Comparison of ENCODE assay signal across 1 cellular context in the genomic region with DNA sequence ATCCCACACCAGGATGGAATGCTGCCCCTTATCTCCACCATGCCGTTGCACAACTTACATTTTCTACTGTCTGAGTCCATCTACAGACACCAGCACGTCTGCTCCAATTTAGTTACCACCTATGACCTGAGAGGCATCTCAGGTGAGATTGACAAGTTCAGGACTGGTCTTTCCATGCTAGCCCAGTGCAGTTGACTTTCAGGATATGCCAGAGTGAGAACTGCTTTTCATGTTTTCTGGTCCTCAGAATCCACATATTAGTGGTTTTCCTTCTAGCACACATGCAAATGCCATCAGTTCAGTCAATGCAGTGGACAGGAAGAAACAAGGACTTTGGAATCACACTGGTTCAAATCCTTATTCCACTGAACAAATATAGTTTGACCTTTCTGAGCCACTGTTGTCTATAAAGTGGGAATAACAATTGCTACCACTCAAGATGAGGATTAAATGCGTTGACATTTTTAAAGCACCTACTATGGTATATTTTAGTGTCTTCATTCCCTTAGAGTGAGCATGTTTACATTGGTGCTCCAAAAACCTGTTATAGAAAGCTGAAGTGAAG.
A peak's percentile ranks its signal among the peaks of the same experiment; 100 is the strongest.
TF ChIP-seq lines count a peak whose summit lies in the region.

No MANE protein-coding gene starts in this region.

TF ChIP-seq in HepG2, 621 proteins besides CTCF, POLR2A, EP300 and RAD21 (continued from another document and continues in another):
- TF ChIP-seq, protein P1, sequence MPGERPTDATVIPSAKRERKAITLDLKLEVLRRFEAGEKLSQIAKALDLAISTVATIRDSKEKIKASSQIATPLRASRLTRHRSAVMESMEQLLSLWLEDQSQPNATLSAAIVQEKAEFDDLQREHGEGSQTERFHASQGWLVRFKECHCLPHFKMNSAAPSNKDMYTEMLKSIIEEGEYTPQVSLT (CRISPR knock-in tag; IDR thresholded peaks at IDR 0.05; ENCODE audit: borderline replicate concordance, low read depth) = no peak
- TF ChIP-seq, protein P2, sequence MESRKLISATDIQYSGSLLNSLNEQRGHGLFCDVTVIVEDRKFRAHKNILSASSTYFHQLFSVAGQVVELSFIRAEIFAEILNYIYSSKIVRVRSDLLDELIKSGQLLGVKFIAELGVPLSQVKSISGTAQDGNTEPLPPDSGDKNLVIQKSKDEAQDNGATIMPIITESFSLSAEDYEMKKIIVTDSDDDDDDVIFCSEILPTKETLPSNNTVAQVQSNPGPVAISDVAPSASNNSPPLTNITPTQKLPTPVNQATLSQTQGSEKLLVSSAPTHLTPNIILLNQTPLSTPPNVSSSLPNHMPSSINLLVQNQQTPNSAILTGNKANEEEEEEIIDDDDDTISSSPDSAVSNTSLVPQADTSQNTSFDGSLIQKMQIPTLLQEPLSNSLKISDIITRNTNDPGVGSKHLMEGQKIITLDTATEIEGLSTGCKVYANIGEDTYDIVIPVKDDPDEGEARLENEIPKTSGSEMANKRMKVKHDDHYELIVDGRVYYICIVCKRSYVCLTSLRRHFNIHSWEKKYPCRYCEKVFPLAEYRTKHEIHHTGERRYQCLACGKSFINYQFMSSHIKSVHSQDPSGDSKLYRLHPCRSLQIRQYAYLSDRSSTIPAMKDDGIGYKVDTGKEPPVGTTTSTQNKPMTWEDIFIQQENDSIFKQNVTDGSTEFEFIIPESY (CRISPR knock-in tag; IDR thresholded peaks at IDR 0.05) = no peak
- TF ChIP-seq ZNF30 (CRISPR knock-in tag; IDR thresholded peaks at IDR 0.05) = no peak
- TF ChIP-seq NR2F1 (CRISPR knock-in tag; IDR thresholded peaks at IDR 0.05) = peak; percentile 46 to 78; a peak in 3 of 4 replicates
- TF ChIP-seq FOXA3 (CRISPR knock-in tag; IDR thresholded peaks at IDR 0.05) = peak; percentile 70
- peak; percentile 81; the same call in 1 of the 2 replicates for TF ChIP-seq ZBTB20 (CRISPR knock-in tag; IDR thresholded peaks at IDR 0.05; ENCODE audit: borderline replicate concordance, low read depth)
- TF ChIP-seq, protein P3, sequence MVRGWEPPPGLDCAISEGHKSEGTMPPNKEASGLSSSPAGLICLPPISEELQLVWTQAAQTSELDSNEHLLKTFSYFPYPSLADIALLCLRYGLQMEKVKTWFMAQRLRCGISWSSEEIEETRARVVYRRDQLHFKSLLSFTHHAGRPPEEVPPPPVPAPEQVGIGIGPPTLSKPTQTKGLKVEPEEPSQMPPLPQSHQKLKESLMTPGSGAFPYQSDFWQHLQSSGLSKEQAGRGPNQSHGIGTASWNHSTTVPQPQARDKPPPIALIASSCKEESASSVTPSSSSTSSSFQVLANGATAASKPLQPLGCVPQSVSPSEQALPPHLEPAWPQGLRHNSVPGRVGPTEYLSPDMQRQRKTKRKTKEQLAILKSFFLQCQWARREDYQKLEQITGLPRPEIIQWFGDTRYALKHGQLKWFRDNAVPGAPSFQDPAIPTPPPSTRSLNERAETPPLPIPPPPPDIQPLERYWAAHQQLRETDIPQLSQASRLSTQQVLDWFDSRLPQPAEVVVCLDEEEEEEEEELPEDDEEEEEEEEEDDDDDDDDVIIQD (CRISPR knock-in tag; IDR thresholded peaks at IDR 0.05; ENCODE audit: low read depth) = peak; percentile 60; the same call in 1 of the 2 replicates
- no peak for TF ChIP-seq ZNF674 (CRISPR knock-in tag; IDR thresholded peaks at IDR 0.05; ENCODE audit: low read depth)
- TF ChIP-seq, protein P4, sequence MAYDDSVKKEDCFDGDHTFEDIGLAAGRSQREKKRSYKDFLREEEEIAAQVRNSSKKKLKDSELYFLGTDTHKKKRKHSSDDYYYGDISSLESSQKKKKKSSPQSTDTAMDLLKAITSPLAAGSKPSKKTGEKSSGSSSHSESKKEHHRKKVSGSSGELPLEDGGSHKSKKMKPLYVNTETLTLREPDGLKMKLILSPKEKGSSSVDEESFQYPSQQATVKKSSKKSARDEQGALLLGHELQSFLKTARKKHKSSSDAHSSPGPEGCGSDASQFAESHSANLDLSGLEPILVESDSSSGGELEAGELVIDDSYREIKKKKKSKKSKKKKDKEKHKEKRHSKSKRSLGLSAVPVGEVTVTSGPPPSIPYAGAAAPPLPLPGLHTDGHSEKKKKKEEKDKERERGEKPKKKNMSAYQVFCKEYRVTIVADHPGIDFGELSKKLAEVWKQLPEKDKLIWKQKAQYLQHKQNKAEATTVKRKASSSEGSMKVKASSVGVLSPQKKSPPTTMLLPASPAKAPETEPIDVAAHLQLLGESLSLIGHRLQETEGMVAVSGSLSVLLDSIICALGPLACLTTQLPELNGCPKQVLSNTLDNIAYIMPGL (CRISPR knock-in tag; IDR thresholded peaks at IDR 0.05; ENCODE audit: borderline replicate concordance in 1 of 2, low read depth in 1 of 2) = no peak
- no peak for TF ChIP-seq ATF7-NPFF (CRISPR knock-in tag; IDR thresholded peaks at IDR 0.05; ENCODE audit: low read depth)
- TF ChIP-seq SOX6 (IDR thresholded peaks at IDR 0.05) = no peak
- peak; percentile 87 for TF ChIP-seq SOX6 (CRISPR knock-in tag; IDR thresholded peaks at IDR 0.05)
- TF ChIP-seq ELF1 (CRISPR knock-in tag; IDR thresholded peaks at IDR 0.05) = no peak
- peak; percentile 61; the same call in 1 of the 2 replicates for TF ChIP-seq ZKSCAN8 (CRISPR knock-in tag; IDR thresholded peaks at IDR 0.05; ENCODE audit: borderline replicate concordance)
- TF ChIP-seq SUZ12 (IDR thresholded peaks at IDR 0.05; ENCODE audit: low read depth, low read length) = no peak
- 0 out of 2 replicates have a peak, but pooled peaks have one; percentile 19 for TF ChIP-seq GFI1 (CRISPR knock-in tag; IDR thresholded peaks at IDR 0.05; ENCODE audit: borderline replicate concordance)
- peak; percentile 12; the same call in 1 of the 2 replicates for TF ChIP-seq FOXJ3 (CRISPR knock-in tag; IDR thresholded peaks at IDR 0.05; ENCODE audit: borderline replicate concordance)
- 0 out of 2 replicates have a peak, but pooled peaks have one; percentile 67 for TF ChIP-seq DPF2 (CRISPR knock-in tag; IDR thresholded peaks at IDR 0.05; ENCODE audit: borderline replicate concordance, low read depth)
- no peak; the same call in 1 of the 2 replicates for TF ChIP-seq SAFB2 (CRISPR knock-in tag; IDR thresholded peaks at IDR 0.05; ENCODE audit: borderline replicate concordance, low read depth)
- 0 out of 2 replicates have a peak, but pooled peaks have one; percentile 30 for TF ChIP-seq PHF20 (CRISPR knock-in tag; IDR thresholded peaks at IDR 0.05)
- TF ChIP-seq MEF2D (CRISPR knock-in tag; IDR thresholded peaks at IDR 0.05) = peak; percentile 51; the same call in 1 of the 2 replicates
- no peak for TF ChIP-seq MEIS1 (CRISPR knock-in tag; IDR thresholded peaks at IDR 0.05; ENCODE audit: borderline replicate concordance)
- no peak for TF ChIP-seq MYC (CRISPR knock-in tag; IDR thresholded peaks at IDR 0.05; ENCODE audit: borderline replicate concordance)
- TF ChIP-seq HMG20B (CRISPR knock-in tag; conservative IDR thresholded peaks at IDR 0.05) = no peak
- TF ChIP-seq MIER3 (CRISPR knock-in tag; IDR thresholded peaks at IDR 0.05; ENCODE audit: borderline replicate concordance) = no peak
- TF ChIP-seq, protein P5, sequence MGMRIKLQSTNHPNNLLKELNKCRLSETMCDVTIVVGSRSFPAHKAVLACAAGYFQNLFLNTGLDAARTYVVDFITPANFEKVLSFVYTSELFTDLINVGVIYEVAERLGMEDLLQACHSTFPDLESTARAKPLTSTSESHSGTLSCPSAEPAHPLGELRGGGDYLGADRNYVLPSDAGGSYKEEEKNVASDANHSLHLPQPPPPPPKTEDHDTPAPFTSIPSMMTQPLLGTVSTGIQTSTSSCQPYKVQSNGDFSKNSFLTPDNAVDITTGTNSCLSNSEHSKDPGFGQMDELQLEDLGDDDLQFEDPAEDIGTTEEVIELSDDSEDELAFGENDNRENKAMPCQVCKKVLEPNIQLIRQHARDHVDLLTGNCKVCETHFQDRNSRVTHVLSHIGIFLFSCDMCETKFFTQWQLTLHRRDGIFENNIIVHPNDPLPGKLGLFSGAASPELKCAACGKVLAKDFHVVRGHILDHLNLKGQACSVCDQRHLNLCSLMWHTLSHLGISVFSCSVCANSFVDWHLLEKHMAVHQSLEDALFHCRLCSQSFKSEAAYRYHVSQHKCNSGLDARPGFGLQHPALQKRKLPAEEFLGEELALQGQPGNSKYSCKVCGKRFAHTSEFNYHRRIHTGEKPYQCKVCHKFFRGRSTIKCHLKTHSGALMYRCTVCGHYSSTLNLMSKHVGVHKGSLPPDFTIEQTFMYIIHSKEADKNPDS (CRISPR knock-in tag; IDR thresholded peaks at IDR 0.05) = no peak
- no peak for TF ChIP-seq ZNF20 (CRISPR knock-in tag; IDR thresholded peaks at IDR 0.05)
- TF ChIP-seq MED1 (CRISPR knock-in tag; IDR thresholded peaks at IDR 0.05) = peak; percentile 61
- TF ChIP-seq NFATC3 (CRISPR knock-in tag; IDR thresholded peaks at IDR 0.05) = no peak
- TF ChIP-seq MXI1 (IDR thresholded peaks at IDR 0.05; ENCODE audit: borderline replicate concordance, low read depth, low read length) = no peak
- TF ChIP-seq FOXM1 (CRISPR knock-in tag; IDR thresholded peaks at IDR 0.05) = no peak
- TF ChIP-seq ZNF484 (CRISPR knock-in tag; IDR thresholded peaks at IDR 0.05; ENCODE audit: borderline replicate concordance, low read depth) = no peak
- TF ChIP-seq ZNF558 (CRISPR knock-in tag; IDR thresholded peaks at IDR 0.05; ENCODE audit: borderline replicate concordance) = no peak
- no peak for TF ChIP-seq ZNF572 (CRISPR knock-in tag; IDR thresholded peaks at IDR 0.05)
- TF ChIP-seq, protein P6, sequence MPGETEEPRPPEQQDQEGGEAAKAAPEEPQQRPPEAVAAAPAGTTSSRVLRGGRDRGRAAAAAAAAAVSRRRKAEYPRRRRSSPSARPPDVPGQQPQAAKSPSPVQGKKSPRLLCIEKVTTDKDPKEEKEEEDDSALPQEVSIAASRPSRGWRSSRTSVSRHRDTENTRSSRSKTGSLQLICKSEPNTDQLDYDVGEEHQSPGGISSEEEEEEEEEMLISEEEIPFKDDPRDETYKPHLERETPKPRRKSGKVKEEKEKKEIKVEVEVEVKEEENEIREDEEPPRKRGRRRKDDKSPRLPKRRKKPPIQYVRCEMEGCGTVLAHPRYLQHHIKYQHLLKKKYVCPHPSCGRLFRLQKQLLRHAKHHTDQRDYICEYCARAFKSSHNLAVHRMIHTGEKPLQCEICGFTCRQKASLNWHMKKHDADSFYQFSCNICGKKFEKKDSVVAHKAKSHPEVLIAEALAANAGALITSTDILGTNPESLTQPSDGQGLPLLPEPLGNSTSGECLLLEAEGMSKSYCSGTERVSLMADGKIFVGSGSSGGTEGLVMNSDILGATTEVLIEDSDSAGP (CRISPR knock-in tag; IDR thresholded peaks at IDR 0.05; ENCODE audit: borderline replicate concordance) = no peak
- TF ChIP-seq SIX1 (CRISPR knock-in tag; IDR thresholded peaks at IDR 0.05; ENCODE audit: borderline replicate concordance) = no peak
- TF ChIP-seq, protein P7, sequence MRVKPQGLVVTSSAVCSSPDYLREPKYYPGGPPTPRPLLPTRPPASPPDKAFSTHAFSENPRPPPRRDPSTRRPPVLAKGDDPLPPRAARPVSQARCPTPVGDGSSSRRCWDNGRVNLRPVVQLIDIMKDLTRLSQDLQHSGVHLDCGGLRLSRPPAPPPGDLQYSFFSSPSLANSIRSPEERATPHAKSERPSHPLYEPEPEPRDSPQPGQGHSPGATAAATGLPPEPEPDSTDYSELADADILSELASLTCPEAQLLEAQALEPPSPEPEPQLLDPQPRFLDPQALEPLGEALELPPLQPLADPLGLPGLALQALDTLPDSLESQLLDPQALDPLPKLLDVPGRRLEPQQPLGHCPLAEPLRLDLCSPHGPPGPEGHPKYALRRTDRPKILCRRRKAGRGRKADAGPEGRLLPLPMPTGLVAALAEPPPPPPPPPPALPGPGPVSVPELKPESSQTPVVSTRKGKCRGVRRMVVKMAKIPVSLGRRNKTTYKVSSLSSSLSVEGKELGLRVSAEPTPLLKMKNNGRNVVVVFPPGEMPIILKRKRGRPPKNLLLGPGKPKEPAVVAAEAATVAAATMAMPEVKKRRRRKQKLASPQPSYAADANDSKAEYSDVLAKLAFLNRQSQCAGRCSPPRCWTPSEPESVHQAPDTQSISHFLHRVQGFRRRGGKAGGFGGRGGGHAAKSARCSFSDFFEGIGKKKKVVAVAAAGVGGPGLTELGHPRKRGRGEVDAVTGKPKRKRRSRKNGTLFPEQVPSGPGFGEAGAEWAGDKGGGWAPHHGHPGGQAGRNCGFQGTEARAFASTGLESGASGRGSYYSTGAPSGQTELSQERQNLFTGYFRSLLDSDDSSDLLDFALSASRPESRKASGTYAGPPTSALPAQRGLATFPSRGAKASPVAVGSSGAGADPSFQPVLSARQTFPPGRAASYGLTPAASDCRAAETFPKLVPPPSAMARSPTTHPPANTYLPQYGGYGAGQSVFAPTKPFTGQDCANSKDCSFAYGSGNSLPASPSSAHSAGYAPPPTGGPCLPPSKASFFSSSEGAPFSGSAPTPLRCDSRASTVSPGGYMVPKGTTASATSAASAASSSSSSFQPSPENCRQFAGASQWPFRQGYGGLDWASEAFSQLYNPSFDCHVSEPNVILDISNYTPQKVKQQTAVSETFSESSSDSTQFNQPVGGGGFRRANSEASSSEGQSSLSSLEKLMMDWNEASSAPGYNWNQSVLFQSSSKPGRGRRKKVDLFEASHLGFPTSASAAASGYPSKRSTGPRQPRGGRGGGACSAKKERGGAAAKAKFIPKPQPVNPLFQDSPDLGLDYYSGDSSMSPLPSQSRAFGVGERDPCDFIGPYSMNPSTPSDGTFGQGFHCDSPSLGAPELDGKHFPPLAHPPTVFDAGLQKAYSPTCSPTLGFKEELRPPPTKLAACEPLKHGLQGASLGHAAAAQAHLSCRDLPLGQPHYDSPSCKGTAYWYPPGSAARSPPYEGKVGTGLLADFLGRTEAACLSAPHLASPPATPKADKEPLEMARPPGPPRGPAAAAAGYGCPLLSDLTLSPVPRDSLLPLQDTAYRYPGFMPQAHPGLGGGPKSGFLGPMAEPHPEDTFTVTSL (CRISPR knock-in tag; IDR thresholded peaks at IDR 0.05; ENCODE audit: borderline replicate concordance) = peak; percentile 92; the same call in 1 of the 2 replicates
- peak; percentile 79; the same call in 1 of the 2 replicates for TF ChIP-seq ETV5 (CRISPR knock-in tag; IDR thresholded peaks at IDR 0.05; ENCODE audit: borderline replicate concordance)
- TF ChIP-seq RBM22 (optimal IDR thresholded peaks at IDR 0.05; ENCODE audit: low read length) = peak; percentile 70
- TF ChIP-seq, protein P8, sequence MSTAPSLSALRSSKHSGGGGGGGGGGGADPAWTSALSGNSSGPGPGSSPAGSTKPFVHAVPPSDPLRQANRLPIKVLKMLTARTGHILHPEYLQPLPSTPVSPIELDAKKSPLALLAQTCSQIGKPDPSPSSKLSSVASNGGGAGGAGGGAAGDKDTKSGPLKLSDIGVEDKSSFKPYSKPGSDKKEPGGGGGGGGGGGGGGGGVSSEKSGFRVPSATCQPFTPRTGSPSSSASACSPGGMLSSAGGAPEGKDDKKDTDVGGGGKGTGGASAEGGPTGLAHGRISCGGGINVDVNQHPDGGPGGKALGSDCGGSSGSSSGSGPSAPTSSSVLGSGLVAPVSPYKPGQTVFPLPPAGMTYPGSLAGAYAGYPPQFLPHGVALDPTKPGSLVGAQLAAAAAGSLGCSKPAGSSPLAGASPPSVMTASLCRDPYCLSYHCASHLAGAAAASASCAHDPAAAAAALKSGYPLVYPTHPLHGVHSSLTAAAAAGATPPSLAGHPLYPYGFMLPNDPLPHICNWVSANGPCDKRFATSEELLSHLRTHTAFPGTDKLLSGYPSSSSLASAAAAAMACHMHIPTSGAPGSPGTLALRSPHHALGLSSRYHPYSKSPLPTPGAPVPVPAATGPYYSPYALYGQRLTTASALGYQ (CRISPR knock-in tag; IDR thresholded peaks at IDR 0.05) = no peak
- TF ChIP-seq, protein P9, sequence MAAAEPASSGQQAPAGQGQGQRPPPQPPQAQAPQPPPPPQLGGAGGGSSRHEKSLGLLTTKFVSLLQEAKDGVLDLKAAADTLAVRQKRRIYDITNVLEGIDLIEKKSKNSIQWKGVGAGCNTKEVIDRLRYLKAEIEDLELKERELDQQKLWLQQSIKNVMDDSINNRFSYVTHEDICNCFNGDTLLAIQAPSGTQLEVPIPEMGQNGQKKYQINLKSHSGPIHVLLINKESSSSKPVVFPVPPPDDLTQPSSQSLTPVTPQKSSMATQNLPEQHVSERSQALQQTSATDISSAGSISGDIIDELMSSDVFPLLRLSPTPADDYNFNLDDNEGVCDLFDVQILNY (CRISPR knock-in tag; conservative IDR thresholded peaks at IDR 0.05) = no peak
- TF ChIP-seq HDAC2 (CRISPR knock-in tag; IDR thresholded peaks at IDR 0.05) = peak; percentile 58
